22 cellular contexts compared by ENCODE assay signal in the genomic region with DNA sequence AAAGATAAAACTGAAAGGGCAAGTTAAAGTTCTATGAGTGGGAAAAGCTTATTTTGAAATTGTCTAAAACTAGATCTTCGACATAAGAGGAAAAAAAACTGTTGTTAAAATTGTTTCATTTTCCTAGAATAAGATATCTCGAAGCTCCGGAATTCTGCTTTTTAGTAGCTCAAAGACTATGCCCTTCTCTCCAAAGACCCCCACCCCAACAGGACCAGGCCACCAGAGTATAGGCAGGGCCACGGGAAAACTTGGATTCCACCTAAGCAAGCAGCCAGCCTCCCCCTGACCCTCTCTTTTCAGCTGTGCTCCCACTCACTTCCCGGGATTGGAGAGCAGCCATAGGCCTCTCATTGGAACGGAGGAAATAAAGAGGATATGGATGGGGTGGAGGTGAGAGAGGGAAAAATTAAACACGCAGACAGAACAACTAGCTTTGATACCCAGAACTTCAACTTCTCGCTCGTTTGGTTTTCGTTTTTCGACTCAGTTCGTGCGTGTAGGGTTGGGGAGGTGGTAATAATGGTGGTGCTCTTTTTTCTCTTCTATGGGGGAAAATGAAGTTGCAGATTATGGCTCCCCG. TPM values are rescaled to one million over a fixed set of nuclear protein-coding genes. Genes with fewer than 3 reads are reported as not detected.
DNase-seq lines count a peak whose midpoint lies in the region; ATAC-seq and TF ChIP-seq lines count a peak whose summit lies in the region.
"Had no signal": no experiment of that assay in that cellular context is flagged by ENCODE, and none has a peak within 500 bp of the region (broad histone marks: within the 10 kb centered on the region; RNA-seq: fewer than 3 reads in every experiment).

No MANE protein-coding gene starts in this region.

- peaks cover 0 to 47% (median 23%) of the 10 kb centered on the region in 7 donors for H3K9me3 Mint-ChIP-seq in CD14-positive monocyte
- H3K9me3 Mint-ChIP-seq in CD8-positive, alpha-beta T cell = peaks cover 2% of the 10 kb centered on the region
- H3K9me3 Mint-ChIP-seq in activated CD8-positive, alpha-beta T cell treated with anti-CD3 and anti-CD28 coated beads for 36 hours = peaks cover 2% of the 10 kb centered on the region
- H3K9me3 Mint-ChIP-seq in naive thymus-derived CD4-positive, alpha-beta T cell = peaks cover 0 to 54% (median 23%) of the 10 kb centered on the region in 11 donors

- CTCF ChIA-PET in CD8-positive, alpha-beta T cell (lab: Charles Lee) = no interaction called here
- CTCF ChIA-PET in activated CD8-positive, alpha-beta T cell treated with anti-CD3 and anti-CD28 coated beads for 36 hours (lab: Charles Lee) = no interaction called here
- CTCF ChIA-PET in naive thymus-derived CD4-positive, alpha-beta T cell (lab: Charles Lee) = interaction anchor here (0.6 kb wide), 1 partner anchor 11 kb away, joined by 3 read pairs; no protein-coding TSS in a partner anchor

- H3K9me3 ChIP-seq in CD8-positive, alpha-beta T cell (ENCODE audit: low read length) = no peaks in the 10 kb centered on the region
- H3K9me3 ChIP-seq in naive thymus-derived CD4-positive, alpha-beta T cell (ENCODE audit: control insufficient read depth in 2 of 3, low read length in 3 of 3) = peaks cover 0 to 6% (median 0%) of the 10 kb centered on the region in 3 experiments
- H3K9me3 ChIP-seq in gastrocnemius medialis = no peaks in the 10 kb centered on the region
- H3K9me3 ChIP-seq: breast epithelium, heart right ventricle, transverse colon had no signal

- H3K4me3 ChIP-seq in CD8-positive, alpha-beta T cell (ENCODE audit: low read depth, low read length) = no peak overlapping the region
- H3K4me3 ChIP-seq in naive thymus-derived CD4-positive, alpha-beta T cell (ENCODE audit: low read length) = no peak overlapping the region
- H3K4me3 ChIP-seq in gastrocnemius medialis = no peak overlapping the region
- H3K4me3 ChIP-seq: ovary, SK-N-MC, skin epidermis had no signal

- intact Hi-C loops in CD14-positive monocyte (cut with micrococcal nuclease) (no loop called here), gastrocnemius medialis (cut with DNase I; ENCODE audit: low total_unique reads) (no loop called here)
- intact Hi-C loops in CD8-positive, alpha-beta T cell (cut with DNase I, micrococcal nuclease) = no loop called here
- intact Hi-C loops in activated CD8-positive, alpha-beta T cell treated with anti-CD3 and anti-CD28 coated beads for 36 hours (cut with micrococcal nuclease) = no loop called here
- intact Hi-C loops in naive thymus-derived CD4-positive, alpha-beta T cell (cut with micrococcal nuclease) = loop anchor here (2.0 to 10.0 kb wide), 6 partner anchors 57 to 906 kb away; a partner anchor contains a TSS

- H3K4me1 Mint-ChIP-seq in CD14-positive monocyte = peaks cover 56% of the 10 kb centered on the region
- H3K4me1 Mint-ChIP-seq in CD8-positive, alpha-beta T cell (ENCODE audit: low read depth) = peaks cover 36% of the 10 kb centered on the region
- peaks cover 16% of the 10 kb centered on the region for H3K4me1 Mint-ChIP-seq in activated CD8-positive, alpha-beta T cell treated with anti-CD3 and anti-CD28 coated beads for 36 hours (ENCODE audit: low read depth)
- H3K4me1 Mint-ChIP-seq in naive thymus-derived CD4-positive, alpha-beta T cell = peaks cover 19 to 50% (median 34%) of the 10 kb centered on the region in 7 donors

- TF ChIP-seq POLR2A in gastrocnemius medialis (IDR thresholded peaks at IDR 0.05) = no peak

- ATAC-seq in CD8-positive, alpha-beta T cell = no peak
- no peak for ATAC-seq in activated CD8-positive, alpha-beta T cell treated with anti-CD3 and anti-CD28 coated beads for 36 hours
- ATAC-seq in naive thymus-derived CD4-positive, alpha-beta T cell = no peak
- no peak for ATAC-seq in gastrocnemius medialis
- ATAC-seq: heart right ventricle had no signal

- peaks cover 74% of the 10 kb centered on the region for H3K27me3 ChIP-seq in CD8-positive, alpha-beta T cell (ENCODE audit: insufficient read depth, low read length)
- peaks cover 47 to 72% of the 10 kb centered on the region in 2 donors for H3K27me3 ChIP-seq in naive thymus-derived CD4-positive, alpha-beta T cell (ENCODE audit: control insufficient read depth in 2 of 2, insufficient read depth in 2 of 2, low read length in 2 of 2)
- H3K27me3 ChIP-seq in gastrocnemius medialis = peaks cover 91 to 94% (median 92%) of the 10 kb centered on the region in 3 donors
- H3K27me3 ChIP-seq: ovary had no signal

- H3K27ac Mint-ChIP-seq in CD14-positive monocyte = no peak overlapping the region
- no peak overlapping the region for H3K27ac Mint-ChIP-seq in CD8-positive, alpha-beta T cell
- no peak overlapping the region for H3K27ac Mint-ChIP-seq in activated CD8-positive, alpha-beta T cell treated with anti-CD3 and anti-CD28 coated beads for 36 hours
- H3K27ac Mint-ChIP-seq in naive thymus-derived CD4-positive, alpha-beta T cell = peak overlapping the region in 3 of 9 donors; percentile 44 to 52 (median 48)
- H3K27ac Mint-ChIP-seq: activated naive CD4-positive, alpha-beta T cell treated with anti-CD3 and anti-CD28 coated beads for 36 hours had no signal

- H3K36me3 Mint-ChIP-seq in CD14-positive monocyte = peaks cover 9% of the 10 kb centered on the region in 2 donors
- no peaks in the 10 kb centered on the region for H3K36me3 Mint-ChIP-seq in CD8-positive, alpha-beta T cell
- peaks cover 2% of the 10 kb centered on the region for H3K36me3 Mint-ChIP-seq in activated CD8-positive, alpha-beta T cell treated with anti-CD3 and anti-CD28 coated beads for 36 hours (ENCODE audit: low read depth)
- H3K36me3 Mint-ChIP-seq in naive thymus-derived CD4-positive, alpha-beta T cell = peaks cover 0 to 5% (median 1%) of the 10 kb centered on the region in 5 donors

- peaks cover 29% of the 10 kb centered on the region for H3K4me1 ChIP-seq in CD8-positive, alpha-beta T cell (ENCODE audit: insufficient read depth, low read length)
- H3K4me1 ChIP-seq in naive thymus-derived CD4-positive, alpha-beta T cell (ENCODE audit: control insufficient read depth in 2 of 2, insufficient read depth in 2 of 2, low read length in 2 of 2) = peaks cover 0 to 19% of the 10 kb centered on the region in 2 donors
- H3K4me1 ChIP-seq in gastrocnemius medialis = peaks cover 4 to 23% of the 10 kb centered on the region in 2 donors

- no peak for DNase-seq in CD14-positive monocyte (ENCODE audit: low spot score)
- DNase-seq in CD8-positive, alpha-beta T cell = no peak
- no peak for DNase-seq in activated CD8-positive, alpha-beta T cell treated with anti-CD3 and anti-CD28 coated beads for 36 hours
- DNase-seq in naive thymus-derived CD4-positive, alpha-beta T cell = no peak
- DNase-seq in pons (ENCODE audit: low spot score) = no peak
- DNase-seq in gastrocnemius medialis = no peak
- DNase-seq in SKM-1 (lab: John Stamatoyannopoulos, UW; ENCODE audit: unreplicated experiment) = no peak
- DNase-seq: activated naive CD4-positive, alpha-beta T cell treated with anti-CD3 and anti-CD28 coated beads for 36 hours; BE2C; DMS79; heart right ventricle; IMR-90; islet precursor cell; NCI-H2081 treated with DMSO at 0.1 percent for 48 hours; NCI-H524 treated with DMSO at 0.1 percent for 48 hours; ovary; stimulated activated CD4-positive, alpha-beta T cell treated with anti-CD3 and anti-CD28 coated beads, Interleukin-4, amount 100 ng/mL, for 4 hours; transverse colon had no signal

- H3K27me3 Mint-ChIP-seq in CD14-positive monocyte (ENCODE audit: low read depth in 3 of 3) = peaks cover 89 to 94% (median 90%) of the 10 kb centered on the region in 3 donors
- H3K27me3 Mint-ChIP-seq in CD8-positive, alpha-beta T cell (ENCODE audit: low read depth) = peaks cover 72% of the 10 kb centered on the region
- H3K27me3 Mint-ChIP-seq in activated CD8-positive, alpha-beta T cell treated with anti-CD3 and anti-CD28 coated beads for 36 hours = peaks cover 75% of the 10 kb centered on the region
- peaks cover 69 to 87% (median 77%) of the 10 kb centered on the region in 5 donors for H3K27me3 Mint-ChIP-seq in naive thymus-derived CD4-positive, alpha-beta T cell

- no peaks in the 10 kb centered on the region for H3K36me3 ChIP-seq in CD8-positive, alpha-beta T cell (ENCODE audit: insufficient read depth, low read length)
- H3K36me3 ChIP-seq in naive thymus-derived CD4-positive, alpha-beta T cell (ENCODE audit: control insufficient read depth in 2 of 3, insufficient read depth in 3 of 3, low read length in 3 of 3) = no peaks in the 10 kb centered on the region
- H3K36me3 ChIP-seq in gastrocnemius medialis = no peaks in the 10 kb centered on the region
- H3K36me3 ChIP-seq: BE2C, breast epithelium, heart right ventricle, ovary, transverse colon had no signal

- POLR2A ChIA-PET in CD8-positive, alpha-beta T cell (lab: Charles Lee) = interaction anchor here (0.6 kb wide), 1 partner anchor 806 kb away, joined by 4 read pairs; a partner anchor contains a TSS
- POLR2A ChIA-PET in activated CD8-positive, alpha-beta T cell treated with anti-CD3 and anti-CD28 coated beads for 36 hours (lab: Charles Lee) = no interaction called here
- POLR2A ChIA-PET in naive thymus-derived CD4-positive, alpha-beta T cell (lab: Charles Lee) = no interaction called here

- H3K27ac ChIP-seq in CD8-positive, alpha-beta T cell (ENCODE audit: low read depth, low read length) = no peak overlapping the region
- no peak overlapping the region for H3K27ac ChIP-seq in naive thymus-derived CD4-positive, alpha-beta T cell (ENCODE audit: low read depth, low read length)
- no peak overlapping the region for H3K27ac ChIP-seq in gastrocnemius medialis
- H3K27ac ChIP-seq: breast epithelium, heart right ventricle, ovary, SK-N-MC, skin epidermis, transverse colon had no signal

- peak overlapping the region; percentile 3 to 85 for H3K4me3 Mint-ChIP-seq in CD14-positive monocyte
- peak overlapping the region; percentile 64 for H3K4me3 Mint-ChIP-seq in CD8-positive, alpha-beta T cell
- peak overlapping the region; percentile 38 for H3K4me3 Mint-ChIP-seq in activated CD8-positive, alpha-beta T cell treated with anti-CD3 and anti-CD28 coated beads for 36 hours
- H3K4me3 Mint-ChIP-seq in naive thymus-derived CD4-positive, alpha-beta T cell = peak overlapping the region in 9 of 10 donors; percentile 58 to 79 (median 66)

- in situ Hi-C loops in gastrocnemius medialis (cut with MboI; ENCODE audit: low sequenced_read_pairs in 4 of 4) = no loop called here

- no peak for TF ChIP-seq CTCF in CD14-positive monocyte (IDR thresholded peaks at IDR 0.05)
- TF ChIP-seq CTCF in CD8-positive, alpha-beta T cell (IDR thresholded peaks at IDR 0.05) = no peak
- TF ChIP-seq CTCF in activated CD8-positive, alpha-beta T cell treated with anti-CD3 and anti-CD28 coated beads for 36 hours (IDR thresholded peaks at IDR 0.05) = no peak
- no peak for TF ChIP-seq CTCF in gastrocnemius medialis (IDR thresholded peaks at IDR 0.05 in 4 of 5, conservative IDR thresholded peaks at IDR 0.05 in 1 of 5)

RNA-seq across cellular contexts. Expression of a gene that starts 2.9 kb away (rescaled TPM):
- not detected for polyA plus RNA-seq in CD14-positive monocyte
- total RNA-seq in CD8-positive, alpha-beta T cell = under 1 TPM; 0.05 to 0.08 TPM
- total RNA-seq in activated CD8-positive, alpha-beta T cell treated with anti-CD3 and anti-CD28 coated beads for 36 hours = under 1 TPM; 0.07 to 0.20 TPM
- total RNA-seq in naive thymus-derived CD4-positive, alpha-beta T cell = under 1 TPM in 3 of 5 experiments, not detected in 2; 0.08 to 0.22 (median 0.15) TPM
- polyA plus RNA-seq in naive thymus-derived CD4-positive, alpha-beta T cell = not detected
- not detected for total RNA-seq in gastrocnemius medialis
- total RNA-seq: breast epithelium, fibroblast of lung, IMR-90, ovary, transverse colon had no signal
- polyA plus RNA-seq: fibroblast of lung had no signal

RNA-seq across cellular contexts. Expression of a gene that starts 58.5 kb away (rescaled TPM):
- polyA plus RNA-seq in CD14-positive monocyte = 1 to 10 TPM; 3.5 to 5.2 TPM
- 1 to 10 TPM; 3.5 to 4.0 TPM for total RNA-seq in CD8-positive, alpha-beta T cell
- total RNA-seq in activated CD8-positive, alpha-beta T cell treated with anti-CD3 and anti-CD28 coated beads for 36 hours = 10 to 100 TPM; 17.5 to 19.1 TPM
- 10 to 100 TPM in 3 of 5 experiments, 1 to 10 TPM in 2; 4.2 to 17.7 (median 15.9) TPM for total RNA-seq in naive thymus-derived CD4-positive, alpha-beta T cell
- 10 to 100 TPM; 10.5 to 17.2 TPM for polyA plus RNA-seq in naive thymus-derived CD4-positive, alpha-beta T cell
- total RNA-seq in gastrocnemius medialis = 1 to 10 TPM; 4.8 to 6.7 (median 5.8) TPM

Comparison
In these comparisons a context has a peak if more than half of its experiments do, and no peak if none do; other contexts are left out.
1. intact Hi-C loops: an anchor here in naive thymus-derived CD4-positive, alpha-beta T cell (2.0 to 10.0 kb wide); none called in CD14-positive monocyte, CD8-positive, alpha-beta T cell, activated CD8-positive, alpha-beta T cell treated with anti-CD3 and anti-CD28 coated beads for 36 hours and gastrocnemius medialis.